Comparison of ENCODE assay signal across 12 cellular contexts in the genomic region with DNA sequence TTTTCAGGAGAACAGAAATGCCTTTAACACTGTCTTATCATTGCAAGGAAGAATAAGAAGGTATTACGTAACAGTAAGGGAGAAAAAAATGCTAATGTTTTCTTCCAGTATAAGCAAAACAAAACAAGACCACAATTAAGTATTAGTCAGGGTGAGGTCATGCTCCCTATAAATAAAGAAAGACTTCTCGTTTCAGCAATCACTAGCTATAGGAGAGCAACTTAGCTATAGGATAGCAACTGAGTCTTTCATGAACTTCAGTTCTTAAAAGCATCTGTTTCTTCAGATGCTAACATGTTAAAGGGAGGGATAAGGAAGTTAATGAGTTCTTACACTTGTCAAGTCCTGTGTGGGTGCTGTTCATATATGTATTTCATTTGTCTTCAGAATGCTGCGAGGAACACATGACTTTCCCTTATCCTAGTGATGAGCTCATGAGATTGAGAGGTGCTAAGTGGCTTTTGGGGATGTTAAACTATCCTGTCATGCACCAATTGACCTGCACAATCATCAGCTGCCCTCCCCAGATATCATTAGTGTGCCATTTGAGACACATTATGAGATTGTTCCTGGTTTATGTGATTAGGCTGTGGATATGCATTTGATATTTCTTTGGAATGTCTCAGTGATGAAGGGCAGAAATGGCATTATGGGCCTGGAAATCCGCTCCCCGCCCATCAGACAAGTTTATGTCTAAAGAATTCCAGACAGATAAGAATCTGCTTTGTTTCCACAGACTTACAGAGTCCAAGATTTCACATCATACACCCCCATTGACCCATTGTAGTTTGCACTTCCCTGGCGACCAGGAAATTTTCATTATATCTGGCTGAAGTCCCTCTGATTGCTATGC. TPM values are rescaled to one million over a fixed set of nuclear protein-coding genes. Genes with fewer than 3 reads are reported as not detected.
A peak's percentile ranks its signal among the peaks of the same experiment; 100 is the strongest.
DNase-seq lines count a peak whose midpoint lies in the region; ATAC-seq, FAIRE-seq and TF ChIP-seq lines count a peak whose summit lies in the region.
"Had no signal": no experiment of that assay in that cellular context is flagged by ENCODE, and none has a peak within 500 bp of the region (broad histone marks: within the 10 kb centered on the region; RNA-seq: fewer than 3 reads in every experiment).

No MANE protein-coding gene starts in this region.

- CTCF ChIA-PET in HEK293T (lab: Yijun Ruan, JAX) = interaction anchor here (0.7 to 0.8 kb wide), 2 partner anchors 22 to 114 kb away, joined by 3 to 6 read pairs; no protein-coding TSS in a partner anchor

- peak overlapping the region; percentile 51 for H3K9ac ChIP-seq in astrocyte (ENCODE audit: low read length)

- FAIRE-seq in astrocyte (lab: Jason Lieb, UNC) = peak; percentile 73

- POLR2A ChIA-PET in HEK293T (lab: Yijun Ruan, JAX) = interaction anchor here (0.7 to 2.5 kb wide), 4 partner anchors 9 to 37 kb away, joined by 3 to 9 read pairs (median 5); partner anchors contain the start of gene LAMA4

- no peaks in the 10 kb centered on the region for H4K20me1 ChIP-seq in astrocyte (ENCODE audit: insufficient read depth, low read length)

- H3K4me1 Mint-ChIP-seq in astrocyte (ENCODE audit: low read depth, unreplicated experiment) = peaks cover 19% of the 10 kb centered on the region
- H3K4me1 Mint-ChIP-seq: activated CD8-positive, alpha-beta memory T cell treated with anti-CD3 and anti-CD28 coated beads, Interleukin-2, amount 10 ng/mL, durations not matched to agents 7 days and 5 days; CD4-positive, CD25-positive, alpha-beta regulatory T cell had no signal

- H3K36me3 ChIP-seq in astrocyte (ENCODE audit: insufficient read depth, low read length) (no peaks in the 10 kb centered on the region), left lung (no peaks in the 10 kb centered on the region)

- H3K4me1 ChIP-seq in astrocyte (ENCODE audit: insufficient read depth, low read length) = peaks cover 38% of the 10 kb centered on the region
- H3K4me1 ChIP-seq in left lung = peaks cover 28 to 31% of the 10 kb centered on the region in 2 donors

- H3K27ac ChIP-seq in astrocyte (ENCODE audit: low read depth, low read length) = peak overlapping the region; percentile 62
- H3K27ac ChIP-seq in left lung = peak overlapping the region in 1 of 2 donors; percentile 49

- peaks cover 4% of the 10 kb centered on the region for H3K79me2 ChIP-seq in astrocyte (ENCODE audit: insufficient read depth, low read length)

- intact Hi-C loops in left lung (cut with DNase I) = no loop called here

- no peak overlapping the region for H3K4me3 Mint-ChIP-seq in astrocyte (ENCODE audit: unreplicated experiment)
- H3K4me3 Mint-ChIP-seq: activated CD8-positive, alpha-beta memory T cell treated with anti-CD3 and anti-CD28 coated beads, Interleukin-2, amount 10 ng/mL, durations not matched to agents 7 days and 5 days; CD4-positive, CD25-positive, alpha-beta regulatory T cell; naive B cell had no signal

- H2AFZ ChIP-seq in astrocyte (ENCODE audit: low read depth, low read length) = no peak overlapping the region

- TF ChIP-seq CTCF in astrocyte (IDR thresholded peaks at IDR 0.05; ENCODE audit: insufficient read depth, low read depth, low read length) = no peak
- TF ChIP-seq CTCF in left lung (IDR thresholded peaks at IDR 0.05) = no peak

- peak overlapping the region; percentile 0 for H3K4me3 ChIP-seq in astrocyte (ENCODE audit: insufficient read depth, low read depth, low read length)
- H3K4me3 ChIP-seq in left lung = no peak overlapping the region

- H3K9me3 ChIP-seq in astrocyte (ENCODE audit: insufficient read depth, low read depth, low read length) = no peaks in the 10 kb centered on the region
- no peaks in the 10 kb centered on the region for H3K9me3 ChIP-seq in left lung

- H3K27me3 Mint-ChIP-seq in astrocyte (ENCODE audit: low read depth, unreplicated experiment) = no peaks in the 10 kb centered on the region

- H3K9me3 Mint-ChIP-seq in astrocyte (ENCODE audit: unreplicated experiment) = no peaks in the 10 kb centered on the region

- H3K36me3 Mint-ChIP-seq in astrocyte (ENCODE audit: low read depth, unreplicated experiment) = no peaks in the 10 kb centered on the region
- H3K36me3 Mint-ChIP-seq: activated CD8-positive, alpha-beta memory T cell treated with anti-CD3 and anti-CD28 coated beads, Interleukin-2, amount 10 ng/mL, durations not matched to agents 7 days and 5 days; CD4-positive, CD25-positive, alpha-beta regulatory T cell had no signal

- no peak overlapping the region for H3K27ac Mint-ChIP-seq in astrocyte (ENCODE audit: unreplicated experiment)
- H3K27ac Mint-ChIP-seq: activated CD8-positive, alpha-beta memory T cell treated with anti-CD3 and anti-CD28 coated beads, Interleukin-2, amount 10 ng/mL, durations not matched to agents 7 days and 5 days; CD4-positive, CD25-positive, alpha-beta regulatory T cell; naive B cell had no signal

- ATAC-seq in left lung = peak; percentile 17
- ATAC-seq in HG02852 (IDR thresholded peaks at IDR 0.05; ENCODE audit: unreplicated experiment) = no peak
- ATAC-seq: activated CD8-positive, alpha-beta memory T cell treated with anti-CD3 and anti-CD28 coated beads, Interleukin-2, amount 10 ng/mL, durations not matched to agents 7 days and 5 days had no signal

- DNase-seq in A172 (ENCODE audit: low spot score) (peak; percentile 87), HEK293T (ENCODE audit: extremely low spot score) (no peak), astrocyte (ENCODE audit: low read depth) (peak; percentile 93), left lung (no peak), ureter (ENCODE audit: low spot score) (no peak), NCI-H2227 treated with DMSO at 0.1 percent for 48 hours (lab: John Stamatoyannopoulos, UW) (no peak), UCSD-AML1 (lab: John Stamatoyannopoulos, UW; ENCODE audit: unreplicated experiment) (no peak)
- DNase-seq: activated CD8-positive, alpha-beta memory T cell treated with anti-CD3 and anti-CD28 coated beads, Interleukin-2, amount 10 ng/mL, durations not matched to agents 7 days and 5 days; CD4-positive, CD25-positive, alpha-beta regulatory T cell; naive B cell; NCI-H774 had no signal

- H3K4me2 ChIP-seq in astrocyte (ENCODE audit: low read length) = peak overlapping the region; percentile 58

- H3K27me3 ChIP-seq in astrocyte (ENCODE audit: insufficient read depth, low read length) = no peaks in the 10 kb centered on the region
- no peaks in the 10 kb centered on the region for H3K27me3 ChIP-seq in left lung

TF ChIP-seq in HEK293T, 16 proteins besides CTCF, POLR2A, EP300 and RAD21:
- TF ChIP-seq PKNOX1 (IDR thresholded peaks at IDR 0.05) (peak; percentile 47; the same call in 1 of the 2 replicates), SP1 (IDR thresholded peaks at IDR 0.05) (no peak), ZNF384 (IDR thresholded peaks at IDR 0.05) (peak; percentile 90), HDGF (IDR thresholded peaks at IDR 0.05; ENCODE audit: borderline replicate concordance) (no peak), TARDBP (IDR thresholded peaks at IDR 0.05) (no peak), FOXK2 (IDR thresholded peaks at IDR 0.05) (no peak), CTBP1 (IDR thresholded peaks at IDR 0.05; ENCODE audit: borderline replicate concordance) (no peak), ARNT (IDR thresholded peaks at IDR 0.05) (no peak), NFRKB (IDR thresholded peaks at IDR 0.05) (no peak), FOXA1 (IDR thresholded peaks at IDR 0.05) (no peak), LEF1 (IDR thresholded peaks at IDR 0.05; ENCODE audit: borderline replicate concordance) (no peak)
TF ChIP-seq in HEK293T: peak in this region for 2.

RNA-seq across cellular contexts. Expression of gene LAMA4, which starts 37.4 kb away (rescaled TPM):
- total RNA-seq in A172 (2014; rRNA removed; shearing (Covaris generic)) = 7.4 and 11.5 TPM in 2 replicates
- 2.0 and 5.0 TPM in 2 replicates for total RNA-seq in astrocyte
- total RNA-seq in left lung = 100 to 1,000 TPM in 1 of 2 donors, 10 to 100 TPM in 1; 87.5 to 152 TPM
- total RNA-seq in ureter = 54.7 TPM
- total RNA-seq: activated CD8-positive, alpha-beta memory T cell treated with anti-CD3 and anti-CD28 coated beads, Interleukin-2, amount 10 ng/mL, durations not matched to agents 7 days and 5 days; CD4-positive, CD25-positive, alpha-beta regulatory T cell had no signal

Comparison
In these comparisons a context has a peak if more than half of its experiments do, and no peak if none do; other contexts are left out.
1. DNase-seq: peak in A172 (single experiment) and astrocyte (single experiment); none in HEK293T (single experiment), left lung (0 of 2), ureter (single experiment), NCI-H2227 treated with DMSO at 0.1 percent for 48 hours (single experiment) and UCSD-AML1 (single experiment).